Comparison of ENCODE assay signal across 8 cellular contexts in the genomic region with DNA sequence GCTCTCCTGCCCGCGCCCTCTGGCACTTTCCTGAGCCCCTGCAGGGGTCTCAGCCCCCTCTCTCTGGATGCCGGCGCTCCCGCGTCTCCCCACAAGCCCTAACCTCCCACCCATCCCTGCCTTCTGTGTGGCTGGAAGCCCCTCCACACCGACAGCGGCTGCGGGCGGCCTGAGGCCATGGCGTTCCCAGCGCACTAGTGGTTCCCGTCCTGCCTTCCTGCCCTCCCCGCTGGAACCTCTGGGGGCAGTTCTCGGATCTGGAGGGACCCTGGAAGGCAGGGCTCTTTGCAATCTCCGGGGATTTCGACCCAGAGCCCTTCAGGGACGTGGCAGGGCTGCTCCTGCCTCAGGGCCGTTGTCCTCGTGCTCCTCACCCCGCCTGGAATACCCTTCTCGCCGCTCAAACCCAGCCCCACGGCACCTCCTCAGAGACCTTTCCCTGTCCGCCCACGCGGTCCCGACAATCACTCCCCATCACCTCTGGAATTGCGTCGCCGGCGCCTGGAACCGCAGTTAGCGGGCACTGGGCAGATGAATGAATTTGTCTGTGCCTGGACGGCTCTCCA. TPM values are rescaled to one million over a fixed set of nuclear protein-coding genes. Genes with fewer than 3 reads are reported as not detected.
DNase-seq lines count a peak whose midpoint lies in the region; ATAC-seq and TF ChIP-seq lines count a peak whose summit lies in the region.

No MANE protein-coding gene starts in this region.

- no peak overlapping the region for H3K27ac ChIP-seq in Peyer's patch
- peak overlapping the region; percentile 61 for H3K27ac ChIP-seq in epithelial cell of prostate
- H3K27ac ChIP-seq in stomach = no peak overlapping the region

- H3K36me3 Mint-ChIP-seq in activated naive CD4-positive, alpha-beta T cell treated with anti-CD3 and anti-CD28 coated beads for 36 hours (ENCODE audit: low read depth) = no peaks in the 10 kb centered on the region
- no peaks in the 10 kb centered on the region for H3K36me3 Mint-ChIP-seq in mesothelial cell of epicardium

- H3K9me3 Mint-ChIP-seq in activated naive CD4-positive, alpha-beta T cell treated with anti-CD3 and anti-CD28 coated beads for 36 hours = no peaks in the 10 kb centered on the region
- H3K9me3 Mint-ChIP-seq in mesothelial cell of epicardium = no peaks in the 10 kb centered on the region

- DNase-seq in activated naive CD4-positive, alpha-beta T cell treated with anti-CD3 and anti-CD28 coated beads for 36 hours = no peak
- no peak for DNase-seq in activated naive CD4-positive, alpha-beta T cell treated with Interleukin-2 at 50 U/mL for 16 hours
- DNase-seq in Peyer's patch (no peak), epithelial cell of prostate (ENCODE audit: low read depth, low spot score) (no peak), stomach (no peak), mesothelial cell of epicardium (ENCODE audit: low spot score in 2 of 2, unreplicated experiment in 2 of 2) (no peak)

- intact Hi-C loops in activated naive CD4-positive, alpha-beta T cell treated with anti-CD3 and anti-CD28 coated beads for 36 hours (cut with micrococcal nuclease) = loop anchor here (1.0 to 2.0 kb wide), 4 partner anchors 14 to 66 kb away; no protein-coding TSS in a partner anchor
- intact Hi-C loops in stomach (cut with DNase I; ENCODE audit: low total_unique reads) = no loop called here

- H3K9me3 ChIP-seq in Peyer's patch (no peaks in the 10 kb centered on the region), stomach (no peaks in the 10 kb centered on the region)

- peaks cover 9% of the 10 kb centered on the region for H3K4me1 Mint-ChIP-seq in activated naive CD4-positive, alpha-beta T cell treated with anti-CD3 and anti-CD28 coated beads for 36 hours (ENCODE audit: low read depth)
- peaks cover 5% of the 10 kb centered on the region for H3K4me1 Mint-ChIP-seq in mesothelial cell of epicardium

- TF ChIP-seq EP300 in stomach (IDR thresholded peaks at IDR 0.05) = no peak

- H3K4me3 ChIP-seq in Peyer's patch (peak overlapping the region in 3 of 4 donors; percentile 39 to 43 (median 42)), stomach (peak overlapping the region in 3 of 4 donors; percentile 26 to 41 (median 31))

- H3K27me3 ChIP-seq in Peyer's patch (peaks cover 0 to 37% of the 10 kb centered on the region in 2 donors), stomach (peaks cover 27 to 100% (median 92%) of the 10 kb centered on the region in 3 donors)

- no peak overlapping the region for H3K27ac Mint-ChIP-seq in activated naive CD4-positive, alpha-beta T cell treated with anti-CD3 and anti-CD28 coated beads for 36 hours
- no peak overlapping the region for H3K27ac Mint-ChIP-seq in mesothelial cell of epicardium

- H3K27me3 Mint-ChIP-seq in activated naive CD4-positive, alpha-beta T cell treated with anti-CD3 and anti-CD28 coated beads for 36 hours (ENCODE audit: low read depth) = peaks cover 35% of the 10 kb centered on the region
- peaks cover 88% of the 10 kb centered on the region for H3K27me3 Mint-ChIP-seq in mesothelial cell of epicardium (ENCODE audit: low read depth)

- H3K4me1 ChIP-seq in Peyer's patch (peaks cover 7 to 57% (median 33%) of the 10 kb centered on the region in 4 donors), stomach (peaks cover 47 to 73% (median 67%) of the 10 kb centered on the region in 4 donors)

- H3K36me3 ChIP-seq in Peyer's patch = no peaks in the 10 kb centered on the region
- no peaks in the 10 kb centered on the region for H3K36me3 ChIP-seq in stomach

- ATAC-seq in HG03196 (IDR thresholded peaks at IDR 0.05; ENCODE audit: unreplicated experiment) (no peak), GM18519 (IDR thresholded peaks at IDR 0.05; ENCODE audit: low FRiP score, unreplicated experiment) (no peak)

- TF ChIP-seq CTCF in Peyer's patch (IDR thresholded peaks at IDR 0.05) (no peak), stomach (IDR thresholded peaks at IDR 0.05) (no peak), mesothelial cell of epicardium (IDR thresholded peaks at IDR 0.05; ENCODE audit: unreplicated experiment) (no peak)

- TF ChIP-seq POLR2A in Peyer's patch (IDR thresholded peaks at IDR 0.05) (no peak), stomach (IDR thresholded peaks at IDR 0.05) (no peak)

- CTCF ChIA-PET in activated naive CD4-positive, alpha-beta T cell treated with anti-CD3 and anti-CD28 coated beads for 36 hours (lab: Charles Lee) = interaction anchor here (0.8 to 2.6 kb wide), 14 partner anchors 9 to 177 kb away, joined by 3 to 39 read pairs (median 4); a partner anchor contains a TSS

- WGBS in stomach, 5 donors = 5 to 9% (median 6%) methylated on average over 33 to 35 of the region's 35 CpGs

- H3K4me3 Mint-ChIP-seq in activated naive CD4-positive, alpha-beta T cell treated with anti-CD3 and anti-CD28 coated beads for 36 hours = peak overlapping the region; percentile 34
- H3K4me3 Mint-ChIP-seq in mesothelial cell of epicardium = no peak overlapping the region

RNA-seq across cellular contexts. Expression of a gene that starts 0.5 kb away (rescaled TPM):
- under 1 TPM; 0.50 to 0.79 TPM for total RNA-seq in activated naive CD4-positive, alpha-beta T cell treated with anti-CD3 and anti-CD28 coated beads for 36 hours
- total RNA-seq in Peyer's patch (100 to 1,000 TPM in 3 of 4 donors, 10 to 100 TPM in 1; 17.3 to 390 (median 306) TPM), stomach (10 to 100 TPM in 1 of 5 donors, 1 to 10 TPM in 2, not detected in 2; 1.8 to 68.4 (median 4.9) TPM), mesothelial cell of epicardium (1.2 to 1.6 TPM (median 1.4 TPM) in 3 replicates)
- polyA plus RNA-seq in stomach = 10 to 100 TPM in 1 of 3 donors, 1 to 10 TPM in 2; 1.5 to 18.0 (median 4.7) TPM

RNA-seq across cellular contexts. Expression of a gene that starts 4.4 kb away (rescaled TPM):
- under 1 TPM; 0.14 to 0.74 TPM for total RNA-seq in activated naive CD4-positive, alpha-beta T cell treated with anti-CD3 and anti-CD28 coated beads for 36 hours
- 10 to 100 TPM in 1 of 4 donors, 1 to 10 TPM in 3; 2.5 to 15.9 (median 5.2) TPM for total RNA-seq in Peyer's patch
- total RNA-seq in stomach = 100 to 1,000 TPM in 1 of 5 donors, not detected in 4; 231 TPM
- 10 to 100 TPM in 1 of 3 donors, not detected in 2; 18.4 TPM for polyA plus RNA-seq in stomach
- total RNA-seq in mesothelial cell of epicardium = 0.90 to 1.1 TPM (median 0.98 TPM) in 3 replicates

RNA-seq across cellular contexts. Expression of a gene that starts 30.5 kb away (rescaled TPM):
- 10 to 100 TPM; 74.2 to 77.6 TPM for total RNA-seq in activated naive CD4-positive, alpha-beta T cell treated with anti-CD3 and anti-CD28 coated beads for 36 hours
- total RNA-seq in Peyer's patch (10 to 100 TPM; 38.4 to 93.2 (median 67.1) TPM), stomach (10 to 100 TPM in 3 of 5 donors, 1 to 10 TPM in 1, not detected in 1; 9.4 to 69.8 (median 22.6) TPM), mesothelial cell of epicardium (17.4 to 21.3 TPM (median 20.3 TPM) in 3 replicates)
- polyA plus RNA-seq in stomach = 10 to 100 TPM; 17.7 to 26.3 (median 19.4) TPM

RNA-seq across cellular contexts. Expression of a gene that starts 41.9 kb away (rescaled TPM):
- 10 to 100 TPM; 82.4 to 87.0 TPM for total RNA-seq in activated naive CD4-positive, alpha-beta T cell treated with anti-CD3 and anti-CD28 coated beads for 36 hours
- 10 to 100 TPM; 31.0 to 88.4 (median 61.5) TPM for total RNA-seq in Peyer's patch
- total RNA-seq in stomach = 100 to 1,000 TPM in 1 of 5 donors, 10 to 100 TPM in 2, 1 to 10 TPM in 2; 6.1 to 215 (median 21.4) TPM
- polyA plus RNA-seq in stomach = 10 to 100 TPM in 1 of 3 donors, 1 to 10 TPM in 2; 2.7 to 41.6 (median 2.9) TPM
- 38.9 to 41.6 TPM (median 39.4 TPM) in 3 replicates for total RNA-seq in mesothelial cell of epicardium
